In the genomic region with DNA sequence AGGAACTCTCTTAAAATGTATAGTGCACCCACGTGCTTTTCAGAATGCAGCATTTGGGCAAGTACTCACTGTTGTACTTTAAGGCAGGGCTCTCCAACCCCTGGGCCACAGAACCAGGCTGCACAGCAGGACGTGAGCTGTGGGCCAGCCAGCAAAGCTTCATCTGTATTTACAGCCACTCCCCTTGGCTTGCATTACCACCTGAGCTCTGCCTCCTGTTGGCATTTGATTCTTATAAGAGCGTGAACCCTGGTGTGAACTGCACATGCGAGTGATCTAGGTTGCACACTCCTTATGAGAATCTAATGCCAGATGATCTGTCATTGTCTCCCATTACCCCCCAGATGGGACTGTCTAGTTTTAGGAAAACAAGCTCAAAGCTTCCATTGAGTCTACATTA, we compare ENCODE assay signal across 1 cellular context.
A peak's percentile ranks its signal among the peaks of the same experiment; 100 is the strongest.
TF ChIP-seq lines count a peak whose summit lies in the region.

No MANE protein-coding gene starts in this region.

TF ChIP-seq in HepG2, 621 proteins besides CTCF, POLR2A, EP300 and RAD21 (continued from another document):
- TF ChIP-seq RBFOX2 (IDR thresholded peaks at IDR 0.05; ENCODE audit: low read depth, low read length) (0 out of 2 replicates have a peak, but pooled peaks have one; percentile 33), HNRNPLL (IDR thresholded peaks at IDR 0.05; ENCODE audit: low read depth, low read length, poor library complexity, severe bottlenecking) (no peak)
